1 cellular context compared by ENCODE assay signal in the genomic region with DNA sequence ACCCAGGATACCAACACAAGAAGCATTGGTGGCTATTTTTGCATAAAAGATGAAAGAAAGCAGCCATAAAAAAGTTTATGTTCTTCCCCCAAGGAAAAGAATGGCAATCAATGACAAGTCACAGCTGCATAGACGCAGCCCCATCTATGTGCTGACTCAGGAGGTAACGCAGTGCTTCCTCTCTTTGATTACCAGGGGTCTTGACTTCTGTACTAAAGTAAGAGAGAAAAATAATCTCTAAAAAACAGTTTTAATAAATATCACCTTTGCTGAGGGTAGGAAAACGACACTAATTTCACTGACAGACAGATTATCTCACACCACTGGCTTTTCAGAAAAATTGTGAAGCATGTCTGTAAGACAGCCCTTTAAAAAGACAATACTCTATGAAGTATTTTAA.
TF ChIP-seq lines count a peak whose summit lies in the region.

No MANE protein-coding gene starts in this region.

TF ChIP-seq in HepG2, 621 proteins besides CTCF, POLR2A, EP300 and RAD21:
- TF ChIP-seq, protein P1, sequence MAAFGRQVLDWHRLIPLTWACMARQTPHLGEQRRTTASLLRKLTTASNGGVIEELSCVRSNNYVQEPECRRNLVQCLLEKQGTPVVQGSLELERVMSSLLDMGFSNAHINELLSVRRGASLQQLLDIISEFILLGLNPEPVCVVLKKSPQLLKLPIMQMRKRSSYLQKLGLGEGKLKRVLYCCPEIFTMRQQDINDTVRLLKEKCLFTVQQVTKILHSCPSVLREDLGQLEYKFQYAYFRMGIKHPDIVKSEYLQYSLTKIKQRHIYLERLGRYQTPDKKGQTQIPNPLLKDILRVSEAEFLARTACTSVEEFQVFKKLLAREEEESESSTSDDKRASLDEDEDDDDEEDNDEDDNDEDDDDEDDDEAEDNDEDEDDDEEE (CRISPR knock-in tag; IDR thresholded peaks at IDR 0.05), result no peak
- TF ChIP-seq MAFK (conservative IDR thresholded peaks at IDR 0.05 in 1 of 2, IDR thresholded peaks at IDR 0.05 in 1 of 2; ENCODE audit: low read length in 2 of 2) (peak; percentile 63 to 74), MAFF (IDR thresholded peaks at IDR 0.05; ENCODE audit: low read depth, low read length) (peak; percentile 56)
TF ChIP-seq in HepG2: peak in this region for 2.
